ENCODE assay signal across 8 cellular contexts in the genomic region with DNA sequence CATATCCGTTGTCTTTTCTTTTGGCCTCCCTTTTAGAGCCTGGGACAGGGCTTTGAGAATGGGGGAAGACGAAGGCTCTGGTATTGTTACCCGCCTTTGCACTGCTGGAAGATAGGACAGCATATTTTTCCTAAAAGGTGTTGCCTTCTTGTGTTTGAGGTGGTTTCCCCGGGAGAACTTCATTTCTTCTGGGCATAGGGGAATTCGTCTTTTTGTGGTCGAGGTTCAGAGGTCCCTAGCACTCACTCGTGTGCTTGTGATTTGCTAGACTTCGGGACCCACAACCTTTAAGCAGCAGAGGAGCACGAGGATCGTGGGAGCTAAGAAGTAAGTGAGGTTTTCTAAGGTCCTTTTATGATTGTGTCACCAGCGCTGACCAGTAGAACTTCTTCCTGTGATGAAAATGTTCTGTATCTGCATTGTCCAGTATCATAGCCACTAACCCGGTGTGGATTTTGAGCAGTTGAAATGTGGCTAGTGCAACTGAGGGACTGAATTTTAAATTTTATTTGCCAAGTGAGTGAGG. TPM values are rescaled to one million over a fixed set of nuclear protein-coding genes. Genes with fewer than 3 reads are reported as not detected.
DNase-seq lines count a peak whose midpoint lies in the region; ATAC-seq and TF ChIP-seq lines count a peak whose summit lies in the region.

No MANE protein-coding gene starts in this region.

- H3K4ac ChIP-seq in mesendoderm (ENCODE audit: low read depth, low read length) = peak overlapping the region; percentile 20

- peak overlapping the region; percentile 70 for H3K4me2 ChIP-seq in mesendoderm (ENCODE audit: low read length)

- DNase-seq in ELR (ENCODE audit: low read depth) = peak; percentile 32
- no peak for DNase-seq in MCF 10A (ENCODE audit: unreplicated experiment)
- no peak for DNase-seq in mesendoderm
- DNase-seq in GM10248 (ENCODE audit: extremely low spot score) = no peak
- DNase-seq in COLO668 (lab: John Stamatoyannopoulos, UW; ENCODE audit: unreplicated experiment) = no peak

- POLR2A ChIA-PET in MCF 10A (lab: Yijun Ruan, JAX) = interaction anchor here (0.5 to 2.2 kb wide), 8 partner anchors 8 to 1134 kb away, joined by 3 to 9 read pairs (median 3); partner anchors contain the start of genes FOSL2, NRBP1 and PPM1G
- POLR2A ChIA-PET in GM10248 (lab: Yijun Ruan, JAX) = no interaction called here

- peak overlapping the region; percentile 21 for H4K5ac ChIP-seq in mesendoderm (ENCODE audit: low read length)

- peak overlapping the region; percentile 85 for H3K9ac ChIP-seq in mesendoderm (ENCODE audit: low read length)

- WGBS in mesendoderm (ENCODE audit: extremely low coverage, insufficient coverage, low lambda C conversion rate) = no CpG with 5 or more reads among the region's 12 CpGs

- H3K79me2 ChIP-seq in mesendoderm (ENCODE audit: control insufficient read depth, insufficient read depth, low read length) = peaks cover 40% of the 10 kb centered on the region

- H3K18ac ChIP-seq in mesendoderm (ENCODE audit: low read length) = no peak overlapping the region

- no peaks in the 10 kb centered on the region; the same call in 1 of the 2 replicates for H3K36me3 ChIP-seq in KOPT-K1 (ENCODE audit: insufficient read depth, low read length)
- no peaks in the 10 kb centered on the region for H3K36me3 ChIP-seq in mesendoderm (ENCODE audit: control insufficient read depth, insufficient read depth, low read length)

- H3K27ac ChIP-seq in KOPT-K1 (ENCODE audit: low read depth, low read length, poor library complexity, severe bottlenecking) (peak overlapping the region; percentile 71), mesendoderm (ENCODE audit: low read depth, low read length) (no peak overlapping the region)

- peaks cover 10% of the 10 kb centered on the region for H3K4me1 ChIP-seq in mesendoderm (ENCODE audit: control insufficient read depth, low read depth, low read length)

- no peaks in the 10 kb centered on the region for H3K27me3 ChIP-seq in mesendoderm (ENCODE audit: insufficient read depth, low read length, poor library complexity)

- H3K9me3 Mint-ChIP-seq in MCF 10A (ENCODE audit: unreplicated experiment) = peaks cover 7% of the 10 kb centered on the region

- intact Hi-C loops in MCF 10A (cut with micrococcal nuclease) = loop anchor here (2.0 kb wide), 1 partner anchor 155 kb away; the partner anchor contains the start of gene NRBP1

- H2AK5ac ChIP-seq in mesendoderm (ENCODE audit: low read length) = peak overlapping the region; percentile 12

- TSS peak; percentile 66 for BruUV-seq in MCF 10A (replicated peaks; lab: Mats Ljungman, UMichigan)

- peaks cover 5% of the 10 kb centered on the region for H3K36me3 Mint-ChIP-seq in MCF 10A (ENCODE audit: insufficient read depth, unreplicated experiment)

- H3K56ac ChIP-seq in mesendoderm (ENCODE audit: low read length) = peak overlapping the region; percentile 94

- no peak overlapping the region for H2BK120ac ChIP-seq in mesendoderm (ENCODE audit: low read depth, low read length)

- H3K9me3 ChIP-seq in KOPT-K1 (ENCODE audit: insufficient read depth, low read length, poor library complexity, severe bottlenecking) = peaks cover 5% of the 10 kb centered on the region

- H3K4me3 ChIP-seq in mesendoderm (ENCODE audit: low read length) = peak overlapping the region; percentile 90

- peak overlapping the region; percentile 97 for H3K27ac Mint-ChIP-seq in MCF 10A (ENCODE audit: low read depth, unreplicated experiment)

- no peaks in the 10 kb centered on the region for H3K27me3 Mint-ChIP-seq in MCF 10A (ENCODE audit: insufficient read depth, unreplicated experiment)

- H2BK15ac ChIP-seq in mesendoderm (replicated peaks; ENCODE audit: low read depth) = no peak overlapping the region

- TF ChIP-seq CTCF in MCF 10A (IDR thresholded peaks at IDR 0.05; ENCODE audit: unreplicated experiment) (no peak), GM10248 (IDR thresholded peaks at IDR 0.05; ENCODE audit: control extremely low read depth, extremely low read depth, low read depth, missing control alignments) (no peak)

- no peak overlapping the region for H3K23ac ChIP-seq in mesendoderm (ENCODE audit: low read length)

- peak overlapping the region; percentile 97 for H3K4me3 Mint-ChIP-seq in MCF 10A (ENCODE audit: unreplicated experiment)

- H2BK5ac ChIP-seq in mesendoderm (ENCODE audit: low read length) = no peak overlapping the region

- ATAC-seq in GM19395 (IDR thresholded peaks at IDR 0.05; ENCODE audit: unreplicated experiment) (no peak), HG02798 (IDR thresholded peaks at IDR 0.05; ENCODE audit: poor library complexity, unreplicated experiment) (no peak)

- CTCF ChIA-PET in MCF 10A (lab: Yijun Ruan, JAX) (no interaction called here), GM10248 (lab: Yijun Ruan, JAX) (interaction anchor here (1.1 kb wide), 1 partner anchor 9 kb away, joined by 6 read pairs; no protein-coding TSS in a partner anchor)

- H3K4me1 Mint-ChIP-seq in MCF 10A (ENCODE audit: insufficient read depth, unreplicated experiment) = peaks cover 39% of the 10 kb centered on the region

- H4K8ac ChIP-seq in mesendoderm (ENCODE audit: low read depth, low read length) = no peak overlapping the region

- peaks cover 15% of the 10 kb centered on the region for H3K79me1 ChIP-seq in mesendoderm (ENCODE audit: low read length)

RNA-seq across cellular contexts. Expression of gene ZNF512, which starts 0.6 kb away (rescaled TPM):
- 19.9 and 25.5 TPM in 2 replicates for total RNA-seq in MCF 10A (2022)
- 25.1 TPM for polyA plus RNA-seq in mesendoderm (2013, experiment 1 of 2)
- polyA plus RNA-seq in mesendoderm (2013, experiment 2 of 2) = 26.0 TPM

RNA-seq across cellular contexts. Expression of gene CCDC121, which starts 45.4 kb away (rescaled TPM):
- total RNA-seq in MCF 10A (2022) = 0.61 and 2.3 TPM in 2 replicates
- 1.9 TPM for polyA plus RNA-seq in mesendoderm (2013, experiment 1 of 2)
- 1.7 TPM for polyA plus RNA-seq in mesendoderm (2013, experiment 2 of 2)

RNA-seq across cellular contexts. Expression of gene GPN1, which starts 45.4 kb away (rescaled TPM):
- total RNA-seq in MCF 10A (2022) = 28.6 and 30.5 TPM in 2 replicates
- 42.1 TPM for polyA plus RNA-seq in mesendoderm (2013, experiment 1 of 2)
- polyA plus RNA-seq in mesendoderm (2013, experiment 2 of 2) = 42.1 TPM
